Comparison of ENCODE assay signal across 1 cellular context in the genomic region with DNA sequence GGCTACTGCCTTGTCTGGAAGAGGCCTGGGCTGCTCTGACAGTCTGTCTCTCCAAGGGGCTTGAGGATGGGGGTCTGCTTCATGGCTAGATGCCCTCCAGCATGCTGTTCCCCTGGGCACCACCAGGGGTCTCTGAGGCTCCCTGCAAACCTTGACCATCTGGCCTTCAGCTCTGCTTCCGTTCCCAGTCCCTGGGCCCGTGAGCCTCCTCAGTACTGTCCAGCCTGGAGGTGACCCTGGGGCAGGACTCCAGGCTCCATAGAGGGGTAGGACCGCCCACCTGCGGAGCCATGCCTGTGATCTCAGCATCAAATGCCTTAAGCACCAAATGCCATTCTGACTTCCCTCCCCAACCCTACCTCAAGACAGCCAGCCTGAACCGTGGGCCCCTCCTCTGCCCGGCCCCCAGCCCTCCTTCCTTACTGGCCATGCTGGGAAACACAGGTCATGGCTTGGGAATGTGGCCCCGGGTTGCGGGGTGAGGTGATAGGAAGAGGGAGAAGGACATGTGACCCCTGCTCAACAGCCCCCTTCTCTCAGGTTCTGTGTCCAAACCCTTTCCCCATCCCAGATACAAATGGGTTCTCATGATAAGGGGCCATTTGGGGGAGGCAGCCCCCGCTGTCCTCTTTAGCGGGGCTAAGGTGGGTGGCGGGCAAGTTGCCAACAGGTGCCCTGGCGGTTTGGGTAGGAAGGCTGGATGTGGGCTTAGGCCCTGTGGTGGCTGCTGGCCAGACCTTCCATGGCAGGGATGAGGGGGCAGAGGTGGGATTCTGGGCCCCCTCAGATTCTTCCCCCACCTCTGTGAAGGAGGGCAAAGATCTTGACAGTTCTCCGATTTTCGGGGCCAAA.
TF ChIP-seq lines count a peak whose summit lies in the region.

No MANE protein-coding gene starts in this region.

TF ChIP-seq in HepG2, 621 proteins besides CTCF, POLR2A, EP300 and RAD21 (continued from another document and continues in another):
- TF ChIP-seq ZNF350 (CRISPR knock-in tag; IDR thresholded peaks at IDR 0.05; ENCODE audit: borderline replicate concordance, low read depth) (peak; percentile 12; the same call in 1 of the 2 replicates), ZNF781 (CRISPR knock-in tag; IDR thresholded peaks at IDR 0.05; ENCODE audit: borderline replicate concordance, not compliant biosample characterization) (no peak), ZNF709 (CRISPR knock-in tag; IDR thresholded peaks at IDR 0.05) (no peak), ZKSCAN1 (IDR thresholded peaks at IDR 0.05; ENCODE audit: low read length) (no peak), ATRX (CRISPR knock-in tag; IDR thresholded peaks at IDR 0.05; ENCODE audit: borderline replicate concordance) (no peak), ZNF552 (CRISPR knock-in tag; IDR thresholded peaks at IDR 0.05; ENCODE audit: borderline replicate concordance) (no peak), ZNF143 (CRISPR knock-in tag; IDR thresholded peaks at IDR 0.05) (no peak), ZBTB1 (CRISPR knock-in tag; IDR thresholded peaks at IDR 0.05; ENCODE audit: borderline replicate concordance) (no peak), NFKB2 (CRISPR knock-in tag; IDR thresholded peaks at IDR 0.05; ENCODE audit: borderline replicate concordance) (no peak; the same call in 1 of the 2 replicates), KLF11 (CRISPR knock-in tag; IDR thresholded peaks at IDR 0.05) (no peak), ZBTB3 (CRISPR knock-in tag; IDR thresholded peaks at IDR 0.05; ENCODE audit: borderline replicate concordance, low read depth) (no peak), ZMYM3 (CRISPR knock-in tag; IDR thresholded peaks at IDR 0.05) (no peak), ASH2L (IDR thresholded peaks at IDR 0.05; ENCODE audit: insufficient read length, low read depth, low read length) (no peak), ZSCAN29 (CRISPR knock-in tag; conservative IDR thresholded peaks at IDR 0.05) (no peak), STAG1 (CRISPR knock-in tag; IDR thresholded peaks at IDR 0.05) (peak; percentile 71), ZNF263 (CRISPR knock-in tag; IDR thresholded peaks at IDR 0.05) (no peak), SIX4 (CRISPR knock-in tag; IDR thresholded peaks at IDR 0.05) (no peak), ZNF12 (CRISPR knock-in tag; IDR thresholded peaks at IDR 0.05) (no peak), ZNF24 (IDR thresholded peaks at IDR 0.05) (no peak), CBFB (CRISPR knock-in tag; IDR thresholded peaks at IDR 0.05) (peak; percentile 21; the same call in 1 of the 2 replicates), TBX2 (CRISPR knock-in tag; IDR thresholded peaks at IDR 0.05; ENCODE audit: borderline replicate concordance) (no peak), ZNF34 (CRISPR knock-in tag; IDR thresholded peaks at IDR 0.05; ENCODE audit: borderline replicate concordance) (no peak), MEF2D (CRISPR knock-in tag; IDR thresholded peaks at IDR 0.05) (no peak), EHMT2 (IDR thresholded peaks at IDR 0.05; ENCODE audit: borderline replicate concordance, low read depth, low read length) (no peak), ZKSCAN8 (CRISPR knock-in tag; IDR thresholded peaks at IDR 0.05; ENCODE audit: borderline replicate concordance) (no peak), KDM2A (CRISPR knock-in tag; IDR thresholded peaks at IDR 0.05; ENCODE audit: borderline replicate concordance, low read depth) (peak; percentile 72), ZNF326 (CRISPR knock-in tag; IDR thresholded peaks at IDR 0.05; ENCODE audit: borderline replicate concordance) (no peak), PAF1 (CRISPR knock-in tag; IDR thresholded peaks at IDR 0.05) (no peak), ZNF3 (CRISPR knock-in tag; IDR thresholded peaks at IDR 0.05) (no peak), ZNF451 (CRISPR knock-in tag; IDR thresholded peaks at IDR 0.05) (no peak), ZNF788 (CRISPR knock-in tag; IDR thresholded peaks at IDR 0.05; ENCODE audit: borderline replicate concordance) (no peak), DR1 (CRISPR knock-in tag; IDR thresholded peaks at IDR 0.05) (no peak), SRSF4 (IDR thresholded peaks at IDR 0.05; ENCODE audit: low read depth, low read length, poor library complexity, severe bottlenecking) (no peak), NFYC (CRISPR knock-in tag; IDR thresholded peaks at IDR 0.05) (no peak), ZNF256 (CRISPR knock-in tag; conservative IDR thresholded peaks at IDR 0.05) (no peak), KDM6A (CRISPR knock-in tag; IDR thresholded peaks at IDR 0.05; ENCODE audit: low read depth) (no peak), TGIF2 (CRISPR knock-in tag; IDR thresholded peaks at IDR 0.05) (no peak), ZBTB20 (CRISPR knock-in tag; IDR thresholded peaks at IDR 0.05; ENCODE audit: borderline replicate concordance, low read depth) (no peak), FOXO1 (CRISPR knock-in tag; IDR thresholded peaks at IDR 0.05) (no peak; the same call in 1 of the 2 replicates), ZMYM2 (CRISPR knock-in tag; IDR thresholded peaks at IDR 0.05) (no peak), SOX6 (IDR thresholded peaks at IDR 0.05) (no peak), SOX6 (CRISPR knock-in tag; IDR thresholded peaks at IDR 0.05) (no peak), ZNF678 (CRISPR knock-in tag; IDR thresholded peaks at IDR 0.05) (no peak), SMYD3 (CRISPR knock-in tag; IDR thresholded peaks at IDR 0.05) (no peak)
- TF ChIP-seq, protein P1, sequence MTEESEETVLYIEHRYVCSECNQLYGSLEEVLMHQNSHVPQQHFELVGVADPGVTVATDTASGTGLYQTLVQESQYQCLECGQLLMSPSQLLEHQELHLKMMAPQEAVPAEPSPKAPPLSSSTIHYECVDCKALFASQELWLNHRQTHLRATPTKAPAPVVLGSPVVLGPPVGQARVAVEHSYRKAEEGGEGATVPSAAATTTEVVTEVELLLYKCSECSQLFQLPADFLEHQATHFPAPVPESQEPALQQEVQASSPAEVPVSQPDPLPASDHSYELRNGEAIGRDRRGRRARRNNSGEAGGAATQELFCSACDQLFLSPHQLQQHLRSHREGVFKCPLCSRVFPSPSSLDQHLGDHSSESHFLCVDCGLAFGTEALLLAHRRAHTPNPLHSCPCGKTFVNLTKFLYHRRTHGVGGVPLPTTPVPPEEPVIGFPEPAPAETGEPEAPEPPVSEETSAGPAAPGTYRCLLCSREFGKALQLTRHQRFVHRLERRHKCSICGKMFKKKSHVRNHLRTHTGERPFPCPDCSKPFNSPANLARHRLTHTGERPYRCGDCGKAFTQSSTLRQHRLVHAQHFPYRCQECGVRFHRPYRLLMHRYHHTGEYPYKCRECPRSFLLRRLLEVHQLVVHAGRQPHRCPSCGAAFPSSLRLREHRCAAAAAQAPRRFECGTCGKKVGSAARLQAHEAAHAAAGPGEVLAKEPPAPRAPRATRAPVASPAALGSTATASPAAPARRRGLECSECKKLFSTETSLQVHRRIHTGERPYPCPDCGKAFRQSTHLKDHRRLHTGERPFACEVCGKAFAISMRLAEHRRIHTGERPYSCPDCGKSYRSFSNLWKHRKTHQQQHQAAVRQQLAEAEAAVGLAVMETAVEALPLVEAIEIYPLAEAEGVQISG (CRISPR knock-in tag; IDR thresholded peaks at IDR 0.05) = peak; percentile 85
- TF ChIP-seq, protein P2, sequence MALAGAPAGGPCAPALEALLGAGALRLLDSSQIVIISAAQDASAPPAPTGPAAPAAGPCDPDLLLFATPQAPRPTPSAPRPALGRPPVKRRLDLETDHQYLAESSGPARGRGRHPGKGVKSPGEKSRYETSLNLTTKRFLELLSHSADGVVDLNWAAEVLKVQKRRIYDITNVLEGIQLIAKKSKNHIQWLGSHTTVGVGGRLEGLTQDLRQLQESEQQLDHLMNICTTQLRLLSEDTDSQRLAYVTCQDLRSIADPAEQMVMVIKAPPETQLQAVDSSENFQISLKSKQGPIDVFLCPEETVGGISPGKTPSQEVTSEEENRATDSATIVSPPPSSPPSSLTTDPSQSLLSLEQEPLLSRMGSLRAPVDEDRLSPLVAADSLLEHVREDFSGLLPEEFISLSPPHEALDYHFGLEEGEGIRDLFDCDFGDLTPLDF (CRISPR knock-in tag; IDR thresholded peaks at IDR 0.05) = no peak
- TF ChIP-seq, protein P3, sequence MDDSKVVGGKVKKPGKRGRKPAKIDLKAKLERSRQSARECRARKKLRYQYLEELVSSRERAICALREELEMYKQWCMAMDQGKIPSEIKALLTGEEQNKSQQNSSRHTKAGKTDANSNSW (CRISPR knock-in tag; IDR thresholded peaks at IDR 0.05; ENCODE audit: borderline replicate concordance) = no peak
- TF ChIP-seq, protein P4, sequence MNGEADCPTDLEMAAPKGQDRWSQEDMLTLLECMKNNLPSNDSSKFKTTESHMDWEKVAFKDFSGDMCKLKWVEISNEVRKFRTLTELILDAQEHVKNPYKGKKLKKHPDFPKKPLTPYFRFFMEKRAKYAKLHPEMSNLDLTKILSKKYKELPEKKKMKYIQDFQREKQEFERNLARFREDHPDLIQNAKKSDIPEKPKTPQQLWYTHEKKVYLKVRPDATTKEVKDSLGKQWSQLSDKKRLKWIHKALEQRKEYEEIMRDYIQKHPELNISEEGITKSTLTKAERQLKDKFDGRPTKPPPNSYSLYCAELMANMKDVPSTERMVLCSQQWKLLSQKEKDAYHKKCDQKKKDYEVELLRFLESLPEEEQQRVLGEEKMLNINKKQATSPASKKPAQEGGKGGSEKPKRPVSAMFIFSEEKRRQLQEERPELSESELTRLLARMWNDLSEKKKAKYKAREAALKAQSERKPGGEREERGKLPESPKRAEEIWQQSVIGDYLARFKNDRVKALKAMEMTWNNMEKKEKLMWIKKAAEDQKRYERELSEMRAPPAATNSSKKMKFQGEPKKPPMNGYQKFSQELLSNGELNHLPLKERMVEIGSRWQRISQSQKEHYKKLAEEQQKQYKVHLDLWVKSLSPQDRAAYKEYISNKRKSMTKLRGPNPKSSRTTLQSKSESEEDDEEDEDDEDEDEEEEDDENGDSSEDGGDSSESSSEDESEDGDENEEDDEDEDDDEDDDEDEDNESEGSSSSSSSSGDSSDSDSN (CRISPR knock-in tag; IDR thresholded peaks at IDR 0.05) = peak; percentile 54
- TF ChIP-seq, protein P5, sequence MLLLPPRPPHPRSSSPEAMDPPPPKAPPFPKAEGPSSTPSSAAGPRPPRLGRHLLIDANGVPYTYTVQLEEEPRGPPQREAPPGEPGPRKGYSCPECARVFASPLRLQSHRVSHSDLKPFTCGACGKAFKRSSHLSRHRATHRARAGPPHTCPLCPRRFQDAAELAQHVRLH (CRISPR knock-in tag; IDR thresholded peaks at IDR 0.05; ENCODE audit: borderline replicate concordance, low read depth) = peak; percentile 58; the same call in 1 of the 2 replicates
- TF ChIP-seq, protein P6, sequence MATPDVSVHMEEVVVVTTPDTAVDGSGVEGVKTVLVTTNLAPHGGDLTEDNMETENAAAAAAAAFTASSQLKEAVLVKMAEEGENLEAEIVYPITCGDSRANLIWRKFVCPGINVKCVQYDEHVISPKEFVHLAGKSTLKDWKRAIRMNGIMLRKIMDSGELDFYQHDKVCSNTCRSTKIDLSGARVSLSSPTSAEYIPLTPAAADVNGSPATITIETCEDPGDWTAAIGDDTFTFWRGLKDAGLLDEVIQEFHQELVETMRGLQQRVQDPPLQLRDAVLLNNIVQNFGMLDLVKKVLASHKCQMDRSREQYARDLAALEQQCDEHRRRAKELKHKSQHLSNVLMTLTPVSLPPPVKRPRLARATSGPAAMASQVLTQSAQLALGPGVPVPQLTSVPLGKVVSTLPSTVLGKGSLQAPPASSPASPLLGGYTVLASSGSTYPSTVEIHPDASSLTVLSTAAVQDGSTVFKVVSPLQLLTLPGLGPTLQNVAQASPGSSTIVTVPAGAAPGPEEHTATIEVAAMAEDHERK (CRISPR knock-in tag; IDR thresholded peaks at IDR 0.05; ENCODE audit: low read depth) = no peak
- TF ChIP-seq, protein P7, sequence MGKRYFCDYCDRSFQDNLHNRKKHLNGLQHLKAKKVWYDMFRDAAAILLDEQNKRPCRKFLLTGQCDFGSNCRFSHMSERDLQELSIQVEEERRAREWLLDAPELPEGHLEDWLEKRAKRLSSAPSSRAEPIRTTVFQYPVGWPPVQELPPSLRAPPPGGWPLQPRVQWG (CRISPR knock-in tag; IDR thresholded peaks at IDR 0.05; ENCODE audit: borderline replicate concordance, low read depth) = no peak
- TF ChIP-seq, protein P8, sequence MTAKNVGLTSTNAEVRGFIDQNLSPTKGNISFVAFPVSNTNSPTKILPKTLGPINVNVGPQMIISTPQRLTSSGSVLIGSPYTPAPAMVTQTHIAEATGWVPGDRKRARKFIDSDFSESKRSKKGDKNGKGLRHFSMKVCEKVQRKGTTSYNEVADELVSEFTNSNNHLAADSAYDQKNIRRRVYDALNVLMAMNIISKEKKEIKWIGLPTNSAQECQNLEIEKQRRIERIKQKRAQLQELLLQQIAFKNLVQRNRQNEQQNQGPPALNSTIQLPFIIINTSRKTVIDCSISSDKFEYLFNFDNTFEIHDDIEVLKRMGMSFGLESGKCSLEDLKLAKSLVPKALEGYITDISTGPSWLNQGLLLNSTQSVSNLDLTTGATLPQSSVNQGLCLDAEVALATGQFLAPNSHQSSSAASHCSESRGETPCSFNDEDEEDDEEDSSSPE (CRISPR knock-in tag; IDR thresholded peaks at IDR 0.05) = no peak
- TF ChIP-seq, protein P9, sequence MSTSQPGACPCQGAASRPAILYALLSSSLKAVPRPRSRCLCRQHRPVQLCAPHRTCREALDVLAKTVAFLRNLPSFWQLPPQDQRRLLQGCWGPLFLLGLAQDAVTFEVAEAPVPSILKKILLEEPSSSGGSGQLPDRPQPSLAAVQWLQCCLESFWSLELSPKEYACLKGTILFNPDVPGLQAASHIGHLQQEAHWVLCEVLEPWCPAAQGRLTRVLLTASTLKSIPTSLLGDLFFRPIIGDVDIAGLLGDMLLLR (CRISPR knock-in tag; IDR thresholded peaks at IDR 0.05) = no peak
- TF ChIP-seq, protein P10, sequence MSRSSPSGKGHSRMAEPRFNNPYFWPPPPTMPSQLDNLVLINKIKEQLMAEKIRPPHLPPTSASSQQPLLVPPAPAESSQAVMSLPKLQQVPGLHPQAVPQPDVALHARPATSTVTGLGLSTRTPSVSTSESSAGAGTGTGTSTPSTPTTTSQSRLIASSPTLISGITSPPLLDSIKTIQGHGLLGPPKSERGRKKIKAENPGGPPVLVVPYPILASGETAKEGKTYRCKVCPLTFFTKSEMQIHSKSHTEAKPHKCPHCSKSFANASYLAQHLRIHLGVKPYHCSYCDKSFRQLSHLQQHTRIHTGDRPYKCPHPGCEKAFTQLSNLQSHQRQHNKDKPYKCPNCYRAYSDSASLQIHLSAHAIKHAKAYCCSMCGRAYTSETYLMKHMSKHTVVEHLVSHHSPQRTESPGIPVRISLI (CRISPR knock-in tag; IDR thresholded peaks at IDR 0.05; ENCODE audit: borderline replicate concordance) = no peak
- TF ChIP-seq, protein P11, sequence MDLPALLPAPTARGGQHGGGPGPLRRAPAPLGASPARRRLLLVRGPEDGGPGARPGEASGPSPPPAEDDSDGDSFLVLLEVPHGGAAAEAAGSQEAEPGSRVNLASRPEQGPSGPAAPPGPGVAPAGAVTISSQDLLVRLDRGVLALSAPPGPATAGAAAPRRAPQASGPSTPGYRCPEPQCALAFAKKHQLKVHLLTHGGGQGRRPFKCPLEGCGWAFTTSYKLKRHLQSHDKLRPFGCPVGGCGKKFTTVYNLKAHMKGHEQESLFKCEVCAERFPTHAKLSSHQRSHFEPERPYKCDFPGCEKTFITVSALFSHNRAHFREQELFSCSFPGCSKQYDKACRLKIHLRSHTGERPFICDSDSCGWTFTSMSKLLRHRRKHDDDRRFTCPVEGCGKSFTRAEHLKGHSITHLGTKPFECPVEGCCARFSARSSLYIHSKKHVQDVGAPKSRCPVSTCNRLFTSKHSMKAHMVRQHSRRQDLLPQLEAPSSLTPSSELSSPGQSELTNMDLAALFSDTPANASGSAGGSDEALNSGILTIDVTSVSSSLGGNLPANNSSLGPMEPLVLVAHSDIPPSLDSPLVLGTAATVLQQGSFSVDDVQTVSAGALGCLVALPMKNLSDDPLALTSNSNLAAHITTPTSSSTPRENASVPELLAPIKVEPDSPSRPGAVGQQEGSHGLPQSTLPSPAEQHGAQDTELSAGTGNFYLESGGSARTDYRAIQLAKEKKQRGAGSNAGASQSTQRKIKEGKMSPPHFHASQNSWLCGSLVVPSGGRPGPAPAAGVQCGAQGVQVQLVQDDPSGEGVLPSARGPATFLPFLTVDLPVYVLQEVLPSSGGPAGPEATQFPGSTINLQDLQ (CRISPR knock-in tag; IDR thresholded peaks at IDR 0.05) = no peak
